In genomic region chr10:45373003-45373782, GRCh38 we compare ENCODE assay signal across 9 cellular contexts. TPM values are rescaled to one million over a fixed set of nuclear protein-coding genes. Genes with fewer than 3 reads are reported as not detected.
A peak's percentile ranks its signal among the peaks of the same experiment; 100 is the strongest.
DNase-seq lines count a peak whose midpoint lies in the region; ATAC-seq and TF ChIP-seq lines count a peak whose summit lies in the region.
"Had no signal": no experiment of that assay in that cellular context is flagged by ENCODE, and none has a peak within 500 bp of the region (broad histone marks: within the 10 kb centered on the region; RNA-seq: fewer than 3 reads in every experiment).

No MANE protein-coding gene starts in this region.

- DNase-seq in KBM-7: peak; percentile 35
- peak; percentile 23 to 25 for DNase-seq in activated T-cell treated with anti-CD3 and anti-CD28 coated beads, Interleukin-2, amount 50 U/mL, for 72 hours
- DNase-seq in stimulated activated CD8-positive, alpha-beta memory T cell treated with anti-CD3 and anti-CD28 coated beads, Interleukin-4, amount 100 ng/mL, for 48 hours: peak; percentile 36
- no peak for DNase-seq in dermis blood vessel endothelial cell
- DNase-seq in NCI-H2081 treated with DMSO at 0.1 percent for 48 hours (lab: John Stamatoyannopoulos, UW): no peak

- H3K27me3 Mint-ChIP-seq in activated T-cell treated with anti-CD3 and anti-CD28 coated beads, Interleukin-2, amount 50 U/mL, for 72 hours (ENCODE audit: low read depth): peaks cover 65% of the 10 kb centered on the region

- peak; percentile 38 for TF ChIP-seq POLR2A in GM15510 (IDR thresholded peaks at IDR 0.05; ENCODE audit: borderline replicate concordance, extremely low read depth, insufficient read length)

- H3K9me3 Mint-ChIP-seq in activated T-cell treated with anti-CD3 and anti-CD28 coated beads, Interleukin-2, amount 50 U/mL, for 72 hours: no peaks in the 10 kb centered on the region

- in situ Hi-C loops in KBM-7 (cut with MboI; ENCODE audit: low pct_unique_long_range_greater_than_20kb, low sequenced_read_pairs): no loop called here

- no peak overlapping the region for H3K27ac Mint-ChIP-seq in activated T-cell treated with anti-CD3 and anti-CD28 coated beads, Interleukin-2, amount 50 U/mL, for 72 hours

- peaks cover 18% of the 10 kb centered on the region for H3K4me1 Mint-ChIP-seq in activated T-cell treated with anti-CD3 and anti-CD28 coated beads, Interleukin-2, amount 50 U/mL, for 72 hours (ENCODE audit: low read depth)

- H3K36me3 ChIP-seq in iPS-15b (ENCODE audit: control insufficient read depth, insufficient read depth, low read length): no peaks in the 10 kb centered on the region

- peak overlapping the region; percentile 63 for H3K4me3 ChIP-seq in iPS-15b (ENCODE audit: low read depth, low read length)

- H3K36me3 Mint-ChIP-seq in activated T-cell treated with anti-CD3 and anti-CD28 coated beads, Interleukin-2, amount 50 U/mL, for 72 hours (ENCODE audit: insufficient read depth in 2 of 2): peaks cover 0 to 2% of the 10 kb centered on the region in 2 donors

- peaks cover 16% of the 10 kb centered on the region for H3K4me1 ChIP-seq in iPS-15b (ENCODE audit: control insufficient read depth, insufficient read depth, low read length)

- H3K9me3 ChIP-seq in iPS-15b (ENCODE audit: control insufficient read depth, insufficient read depth, low read length): no peaks in the 10 kb centered on the region

- H3K9ac ChIP-seq in iPS-15b (ENCODE audit: low read depth, low read length): no peak overlapping the region

- H3K4me3 Mint-ChIP-seq in activated T-cell treated with anti-CD3 and anti-CD28 coated beads, Interleukin-2, amount 50 U/mL, for 72 hours: peak overlapping the region; percentile 83 to 87

- peaks cover 49% of the 10 kb centered on the region for H3K27me3 ChIP-seq in iPS-15b (ENCODE audit: control insufficient read depth, insufficient read depth, low read length)

- ATAC-seq in GM21529 (IDR thresholded peaks at IDR 0.05; ENCODE audit: unreplicated experiment): peak; percentile 38
- peak; percentile 61 for ATAC-seq in activated T-cell treated with anti-CD3 and anti-CD28 coated beads, Interleukin-2, amount 50 U/mL, for 72 hours (replicated peaks in 1 of 2)

RNA-seq across cellular contexts. Expression of gene ALOX5, which starts 0.8 kb away (rescaled TPM):
- total RNA-seq in activated T-cell treated with anti-CD3 and anti-CD28 coated beads, Interleukin-2, amount 50 U/mL, for 72 hours: 1 to 10 TPM; 1.5 to 4.0 TPM
- 0.34 and 0.60 TPM in 2 replicates for total RNA-seq in dermis blood vessel endothelial cell

RNA-seq across cellular contexts. Expression of gene OR13A1, which starts 57.8 kb away (rescaled TPM):
- total RNA-seq in activated T-cell treated with anti-CD3 and anti-CD28 coated beads, Interleukin-2, amount 50 U/mL, for 72 hours: not detected
- not detected in 2 replicates for total RNA-seq in dermis blood vessel endothelial cell
- total RNA-seq: T-helper 1 cell treated with Interleukin-12 subunit alpha and Interleukin-12 subunit beta and Interleukin-4 antibody, amounts not matched to agents 30 ng/mL and 1 ng/mL, for 36 hours had no signal

Comparison
In these comparisons a context has a peak if more than half of its experiments do, and no peak if none do; other contexts are left out.
1. DNase-seq: peak in KBM-7 (single experiment), activated T-cell treated with anti-CD3 and anti-CD28 coated beads, Interleukin-2, amount 50 U/mL, for 72 hours (2 of 2) and stimulated activated CD8-positive, alpha-beta memory T cell treated with anti-CD3 and anti-CD28 coated beads, Interleukin-4, amount 100 ng/mL, for 48 hours (single experiment); none in dermis blood vessel endothelial cell (single experiment) and NCI-H2081 treated with DMSO at 0.1 percent for 48 hours (single experiment).